ENCODE assay signal across 1 cellular context in the genomic region with DNA sequence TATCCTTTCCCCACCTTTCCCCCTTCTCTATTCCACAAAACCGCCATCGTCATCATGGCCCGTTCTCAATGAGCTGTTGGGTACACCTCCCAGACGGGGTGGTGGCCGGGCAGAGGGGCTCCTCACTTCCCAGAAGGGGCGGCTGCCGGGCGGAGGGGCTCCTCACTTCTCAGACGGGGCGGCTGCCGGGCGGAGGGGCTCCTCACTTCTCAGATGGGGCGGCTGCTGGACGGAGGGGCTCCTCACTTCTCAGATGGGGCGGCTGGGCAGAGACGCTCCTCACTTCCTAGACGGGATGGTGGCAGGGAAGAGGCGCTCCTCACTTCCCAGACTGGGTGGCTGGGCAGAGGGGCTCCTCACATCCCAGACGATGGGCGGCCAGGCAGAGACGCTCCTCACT.
DNase-seq lines count a peak whose midpoint lies in the region.
"Not testable (repeated sequence)": the region's sequence is repeated elsewhere in the genome, so short reads cannot be mapped to it uniquely, and the experiment has no call there.

No MANE protein-coding gene starts in this region.

- not testable (repeated sequence) for H3K9me3 Mint-ChIP-seq in activated CD4-positive, alpha-beta T cell treated with anti-CD3 and anti-CD28 coated beads, Interleukin-2, amount 10 ng/mL, durations not matched to agents 24 days and 14 days

- DNase-seq in activated CD4-positive, alpha-beta T cell treated with anti-CD3 and anti-CD28 coated beads, Interleukin-2, amount 10 ng/mL, durations not matched to agents 24 days and 14 days = peak; percentile 18

- H3K27ac Mint-ChIP-seq in activated CD4-positive, alpha-beta T cell treated with anti-CD3 and anti-CD28 coated beads, Interleukin-2, amount 10 ng/mL, durations not matched to agents 24 days and 14 days = not testable (repeated sequence)

- not testable (repeated sequence) for H3K4me1 Mint-ChIP-seq in activated CD4-positive, alpha-beta T cell treated with anti-CD3 and anti-CD28 coated beads, Interleukin-2, amount 10 ng/mL, durations not matched to agents 24 days and 14 days

- H3K27me3 Mint-ChIP-seq in activated CD4-positive, alpha-beta T cell treated with anti-CD3 and anti-CD28 coated beads, Interleukin-2, amount 10 ng/mL, durations not matched to agents 24 days and 14 days = peaks cover 32% of the 10 kb centered on the region

- not testable (repeated sequence) for H3K4me3 Mint-ChIP-seq in activated CD4-positive, alpha-beta T cell treated with anti-CD3 and anti-CD28 coated beads, Interleukin-2, amount 10 ng/mL, durations not matched to agents 24 days and 14 days

- intact Hi-C loops in activated CD4-positive, alpha-beta T cell treated with anti-CD3 and anti-CD28 coated beads, Interleukin-2, amount 10 ng/mL, durations not matched to agents 24 days and 14 days (cut with micrococcal nuclease) = not testable (repeated sequence)

- not testable (repeated sequence) for H3K36me3 Mint-ChIP-seq in activated CD4-positive, alpha-beta T cell treated with anti-CD3 and anti-CD28 coated beads, Interleukin-2, amount 10 ng/mL, durations not matched to agents 24 days and 14 days (ENCODE audit: low read depth)
